Comparison of ENCODE assay signal across 23 cellular contexts in the genomic region with DNA sequence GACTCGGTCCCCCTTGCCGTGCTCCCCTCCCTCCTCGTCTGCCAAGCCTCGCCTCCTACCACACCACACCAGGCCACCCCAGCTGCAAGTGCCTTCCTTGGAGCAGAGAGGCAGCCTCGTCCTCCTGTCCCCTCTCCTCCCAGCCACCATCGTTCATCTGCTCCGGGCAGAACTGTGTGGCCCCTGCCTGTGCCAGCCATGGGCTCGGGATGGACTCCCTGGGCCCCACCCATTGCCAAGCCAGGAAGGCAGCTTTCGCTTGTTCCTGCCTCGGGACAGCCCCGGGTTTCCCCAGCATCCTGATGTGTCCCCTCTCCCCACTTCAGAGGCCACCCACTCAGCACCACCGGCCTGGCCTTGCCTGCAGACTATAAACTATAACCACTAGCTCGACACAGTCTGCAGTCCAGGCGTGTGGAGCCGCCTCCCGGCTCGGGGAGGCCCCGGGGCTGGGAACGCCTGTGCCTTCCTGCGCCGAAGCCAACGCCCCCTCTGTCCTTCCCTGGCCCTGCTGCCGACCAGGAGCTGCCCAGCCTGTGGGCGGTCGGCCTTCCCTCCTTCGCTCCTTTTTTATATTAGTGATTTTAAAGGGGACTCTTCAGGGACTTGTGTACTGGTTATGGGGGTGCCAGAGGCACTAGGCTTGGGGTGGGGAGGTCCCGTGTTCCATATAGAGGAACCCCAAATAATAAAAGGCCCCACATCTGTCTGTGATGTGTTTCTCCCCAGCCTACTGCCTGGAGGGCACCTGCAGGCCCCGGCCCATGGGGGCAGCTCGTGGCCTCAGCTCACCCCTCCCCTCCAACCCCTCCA. TPM values are rescaled to one million over a fixed set of nuclear protein-coding genes. Genes with fewer than 3 reads are reported as not detected.
A peak's percentile ranks its signal among the peaks of the same experiment; 100 is the strongest.
DNase-seq lines count a peak whose midpoint lies in the region; ATAC-seq, FAIRE-seq and TF ChIP-seq lines count a peak whose summit lies in the region.
"Had no signal": no experiment of that assay in that cellular context is flagged by ENCODE, and none has a peak within 500 bp of the region (broad histone marks: within the 10 kb centered on the region; RNA-seq: fewer than 3 reads in every experiment).

No MANE protein-coding gene starts in this region.

- H4K20me1 ChIP-seq in GM23338 (replicated peaks; ENCODE audit: insufficient read depth) (0 out of 2 replicates have a peak, but pooled peaks cover 4% of the 10 kb centered on the region), endothelial cell of umbilical vein (replicated peaks; ENCODE audit: control insufficient read depth, extremely low read depth, insufficient read depth, low read length) (no peaks in the 10 kb centered on the region)

- peak overlapping the region; percentile 98; the same call in 1 of the 2 replicates for H3K27ac Mint-ChIP-seq in GM23338
- H3K27ac Mint-ChIP-seq: activated naive CD8-positive, alpha-beta T cell treated with anti-CD3 and anti-CD28 coated beads for 36 hours had no signal

- no peak for TF ChIP-seq CTCF in GM23338 (conservative IDR thresholded peaks at IDR 0.05; ENCODE audit: low read depth in 2 of 2)
- no peak for TF ChIP-seq CTCF in endothelial cell of umbilical vein (IDR thresholded peaks at IDR 0.05; ENCODE audit: extremely low read depth in 1 of 2, insufficient read depth in 1 of 2, low read depth in 1 of 2, low read length in 2 of 2)
- peak; percentile 9 for TF ChIP-seq CTCF in parathyroid adenoma (IDR thresholded peaks at IDR 0.05)

- no peak for TF ChIP-seq POLR2A in endothelial cell of umbilical vein (IDR thresholded peaks at IDR 0.05; ENCODE audit: low read depth, low read length)

- H3K36me3 Mint-ChIP-seq in GM23338 (ENCODE audit: low read depth) = peaks cover 42% of the 10 kb centered on the region

- peaks cover 22% of the 10 kb centered on the region for H3K27me3 Mint-ChIP-seq in GM23338 (ENCODE audit: insufficient read depth, low read depth, poor library complexity)

- peaks cover 44% of the 10 kb centered on the region for H3K4me1 Mint-ChIP-seq in GM23338

- CTCF ChIA-PET in endothelial cell of umbilical vein (lab: Charles Lee) = interaction anchor here (1.9 to 3.6 kb wide), 2 partner anchors 14 to 118 kb away, joined by 8 to 15 read pairs; no protein-coding TSS in a partner anchor

- H3K9me3 ChIP-seq in endothelial cell of umbilical vein (replicated peaks; ENCODE audit: control insufficient read depth, insufficient read depth, low read length) (no peaks in the 10 kb centered on the region), parathyroid adenoma (ENCODE audit: control insufficient read depth, low read length) (no peaks in the 10 kb centered on the region)
- H3K9me3 ChIP-seq: esophagus muscularis mucosa, suprapubic skin had no signal

- dilution Hi-C loops in endothelial cell of umbilical vein (cut with MboI; ENCODE audit: extremely low pct_ligation_motif_present, low sequenced_read_pairs) = no loop called here

- no peak for DNase-seq in GM23338 (ENCODE audit: low spot score)
- peak; percentile 40 for DNase-seq in NCI-H2227 (lab: John Stamatoyannopoulos, UW; ENCODE audit: unreplicated experiment)
- DNase-seq in endothelial cell of umbilical vein (ENCODE audit: low read depth, low spot score) = no peak
- DNase-seq in midbrain (lab: John Stamatoyannopoulos, UW) = no peak
- DNase-seq in foreskin melanocyte = no peak
- DNase-seq in effector CD4-positive, alpha-beta T cell = no peak
- DNase-seq: activated CD4-positive, alpha-beta T cell treated with anti-CD3 and anti-CD28 coated beads, Interleukin-2, amount 50 U/mL, for 4 hours; activated naive CD8-positive, alpha-beta T cell treated with anti-CD3 and anti-CD28 coated beads for 36 hours; brain microvascular endothelial cell; NCI-H1105; stimulated activated CD4-positive, alpha-beta T cell treated with anti-CD3 and anti-CD28 coated beads, Interleukin-4, amount 100 ng/mL, for 24 hours had no signal

- H3K4me2 ChIP-seq in GM23338 = peak overlapping the region; percentile 70
- no peak overlapping the region for H3K4me2 ChIP-seq in endothelial cell of umbilical vein (ENCODE audit: insufficient read depth, low read length)
- H3K4me2 ChIP-seq in parathyroid adenoma (ENCODE audit: low read length) = no peak overlapping the region
- H3K4me2 ChIP-seq: KMS-11 had no signal

- peak; percentile 2; the same call in 2 of the 3 replicates for ATAC-seq in GM23338

- H3K9me2 ChIP-seq in GM23338 (ENCODE audit: insufficient read depth) = no peaks in the 10 kb centered on the region

- H3K4me3 Mint-ChIP-seq in GM23338 = no peak overlapping the region
- H3K4me3 Mint-ChIP-seq: activated naive CD8-positive, alpha-beta T cell treated with anti-CD3 and anti-CD28 coated beads for 36 hours had no signal

- H3K4me3 ChIP-seq in GM23338 (no peak overlapping the region), endothelial cell of umbilical vein (replicated peaks in 1 of 3; ENCODE audit: insufficient read depth in 1 of 3, low read depth in 1 of 3, low read length in 3 of 3) (no peak overlapping the region), parathyroid adenoma (ENCODE audit: low read depth, low read length) (no peak overlapping the region)
- H3K4me3 ChIP-seq: esophagus muscularis mucosa, suprapubic skin had no signal

- FAIRE-seq in endothelial cell of umbilical vein (lab: Jason Lieb, UNC) = no peak
- FAIRE-seq: D721Med, GM12891, keratinocyte had no signal

- intact Hi-C loops in endothelial cell of umbilical vein (cut with micrococcal nuclease) = no loop called here

- peaks cover 37% of the 10 kb centered on the region for H3K4me1 ChIP-seq in GM23338 (ENCODE audit: insufficient read depth)
- H3K4me1 ChIP-seq in endothelial cell of umbilical vein (ENCODE audit: control insufficient read depth, extremely low read depth, insufficient read depth, low read length) = no peaks in the 10 kb centered on the region
- H3K4me1 ChIP-seq in parathyroid adenoma = peaks cover 5% of the 10 kb centered on the region
- H3K4me1 ChIP-seq: suprapubic skin had no signal

- H2AFZ ChIP-seq in GM23338 (no peak overlapping the region), endothelial cell of umbilical vein (ENCODE audit: low read depth, low read length) (no peak overlapping the region), parathyroid adenoma (peak overlapping the region; percentile 33)

- H3K27me3 ChIP-seq in GM23338 (ENCODE audit: insufficient read depth) = no peaks in the 10 kb centered on the region
- H3K27me3 ChIP-seq in endothelial cell of umbilical vein (ENCODE audit: control insufficient read depth in 2 of 2, insufficient read depth in 2 of 2, low read length in 2 of 2) = no peaks in the 10 kb centered on the region
- H3K27me3 ChIP-seq in parathyroid adenoma (ENCODE audit: control insufficient read depth, insufficient read depth, low read length) = no peaks in the 10 kb centered on the region
- H3K27me3 ChIP-seq: brain microvascular endothelial cell, esophagus muscularis mucosa, suprapubic skin had no signal

- no peaks in the 10 kb centered on the region for H3K79me2 ChIP-seq in GM23338 (replicated peaks; ENCODE audit: insufficient read depth)
- no peaks in the 10 kb centered on the region for H3K79me2 ChIP-seq in endothelial cell of umbilical vein (ENCODE audit: control insufficient read depth, insufficient read depth, low read length)
- no peaks in the 10 kb centered on the region for H3K79me2 ChIP-seq in parathyroid adenoma

- peaks cover 22% of the 10 kb centered on the region for H3F3A ChIP-seq in GM23338 (replicated peaks; ENCODE audit: low read depth)

- no peaks in the 10 kb centered on the region for H3K9me3 Mint-ChIP-seq in GM23338

- POLR2A ChIA-PET in endothelial cell of umbilical vein (lab: Charles Lee) = no interaction called here

- H3K27ac ChIP-seq in GM23338 (ENCODE audit: low read depth) (peak overlapping the region; percentile 91; the same call in 1 of the 2 replicates), endothelial cell of umbilical vein (ENCODE audit: insufficient read depth, low read depth, low read length) (no peak overlapping the region), parathyroid adenoma (peak overlapping the region; percentile 67)
- H3K27ac ChIP-seq: brain microvascular endothelial cell, esophagus muscularis mucosa, KMS-11, suprapubic skin had no signal

- TSS peak; percentile 89 for BruUV-seq in endothelial cell of umbilical vein (replicated peaks; lab: Mats Ljungman, UMichigan)

- H3K36me3 ChIP-seq in GM23338 (ENCODE audit: insufficient read depth) (peaks cover 3% of the 10 kb centered on the region; the same call in 1 of the 2 replicates), endothelial cell of umbilical vein (ENCODE audit: control insufficient read depth in 2 of 2, extremely low read depth in 1 of 2, insufficient read depth in 2 of 2, low read length in 2 of 2) (peaks cover 4 to 36% of the 10 kb centered on the region in 2 experiments), parathyroid adenoma (ENCODE audit: control insufficient read depth, insufficient read depth, low read length) (no peaks in the 10 kb centered on the region)

- no peaks in the 10 kb centered on the region for H3K9me1 ChIP-seq in endothelial cell of umbilical vein (replicated peaks; ENCODE audit: control insufficient read depth, extremely low read depth, insufficient read depth, low read length)

- no peak overlapping the region for H3K9ac ChIP-seq in endothelial cell of umbilical vein (replicated peaks; ENCODE audit: extremely low read depth, insufficient read depth, low read length)
- no peak overlapping the region for H3K9ac ChIP-seq in parathyroid adenoma
- H3K9ac ChIP-seq: KMS-11 had no signal

RNA-seq across cellular contexts. Expression of gene CAPN1, which starts 29.8 kb away (rescaled TPM):
- total RNA-seq in GM23338 (2014; rRNA removed; shearing (Covaris generic)) = 271 and 277 TPM in 2 replicates
- polyA plus RNA-seq in GM23338 (2016; fragmentation: Nextera tagmentation; extraction: Ambion mirVana) = 63.0 and 67.3 TPM in 2 replicates
- total RNA-seq in endothelial cell of umbilical vein = 201 and 217 TPM in 2 replicates
- 218 and 293 TPM in 2 replicates for polyA plus RNA-seq in endothelial cell of umbilical vein
- polyA plus RNA-seq in endothelial cell of umbilical vein (2011; cell fraction: cytosol; rRNA removed) = 104 and 130 TPM in 2 replicates
- 220 and 267 TPM in 2 replicates for polyA plus RNA-seq in endothelial cell of umbilical vein (2011; cell fraction: nucleus; rRNA removed)
- polyA plus RNA-seq in endothelial cell of umbilical vein (2012) = 180 and 197 TPM in 2 replicates
- polyA minus RNA-seq in endothelial cell of umbilical vein = 155 and 183 TPM in 2 replicates
- 76.0 TPM for polyA minus RNA-seq in endothelial cell of umbilical vein (2011; cell fraction: cytosol; rRNA and poly(A)+ RNA removed)
- polyA minus RNA-seq in endothelial cell of umbilical vein (2011; cell fraction: nucleus; rRNA and poly(A)+ RNA removed) = 79.3 and 107 TPM in 2 replicates

RNA-seq across cellular contexts. Expression of gene SPDYC, which starts 41.5 kb away (rescaled TPM):
- total RNA-seq in GM23338 (2014; rRNA removed; shearing (Covaris generic)) = not detected in 2 replicates
- polyA plus RNA-seq in GM23338 (2016; fragmentation: Nextera tagmentation; extraction: Ambion mirVana) = 0.27 and 0.52 TPM in 2 replicates
- total RNA-seq in endothelial cell of umbilical vein = not detected in 2 replicates
- not detected in 2 replicates for polyA plus RNA-seq in endothelial cell of umbilical vein
- not detected in 2 replicates for polyA plus RNA-seq in endothelial cell of umbilical vein (2011; cell fraction: cytosol; rRNA removed)
- not detected in 2 replicates for polyA plus RNA-seq in endothelial cell of umbilical vein (2011; cell fraction: nucleus; rRNA removed)
- not detected in 2 replicates for polyA plus RNA-seq in endothelial cell of umbilical vein (2012)
- polyA minus RNA-seq in endothelial cell of umbilical vein = 0.40 TPM in 1 of 2 replicates, not detected in the other
- not detected for polyA minus RNA-seq in endothelial cell of umbilical vein (2011; cell fraction: cytosol; rRNA and poly(A)+ RNA removed)
- not detected in 2 replicates for polyA minus RNA-seq in endothelial cell of umbilical vein (2011; cell fraction: nucleus; rRNA and poly(A)+ RNA removed)
- total RNA-seq: activated naive CD8-positive, alpha-beta T cell treated with anti-CD3 and anti-CD28 coated beads for 36 hours; dermis microvascular lymphatic vessel endothelial cell; esophagus muscularis mucosa; mucosa of gallbladder; omental fat pad; RPMI7951; skeletal muscle tissue; suprapubic skin had no signal
- polyA plus RNA-seq: keratinocyte had no signal

RNA-seq across cellular contexts. Expression of gene POLA2, which starts 50.3 kb away (rescaled TPM):
- total RNA-seq in GM23338 (2014; rRNA removed; shearing (Covaris generic)) = 25.9 and 30.4 TPM in 2 replicates
- polyA plus RNA-seq in GM23338 (2016; fragmentation: Nextera tagmentation; extraction: Ambion mirVana) (17.4 and 22.5 TPM in 2 replicates), endothelial cell of umbilical vein (30.0 and 36.2 TPM in 2 replicates)
- total RNA-seq in endothelial cell of umbilical vein = 24.0 and 25.4 TPM in 2 replicates
- polyA plus RNA-seq in endothelial cell of umbilical vein (2011; cell fraction: cytosol; rRNA removed) = 25.5 and 28.6 TPM in 2 replicates
- polyA plus RNA-seq in endothelial cell of umbilical vein (2011; cell fraction: nucleus; rRNA removed) = 40.1 and 48.1 TPM in 2 replicates
- 13.7 and 21.1 TPM in 2 replicates for polyA plus RNA-seq in endothelial cell of umbilical vein (2012)
- polyA minus RNA-seq in endothelial cell of umbilical vein = 31.0 and 41.0 TPM in 2 replicates
- polyA minus RNA-seq in endothelial cell of umbilical vein (2011; cell fraction: cytosol; rRNA and poly(A)+ RNA removed) = 51.4 TPM
- 19.8 and 37.0 TPM in 2 replicates for polyA minus RNA-seq in endothelial cell of umbilical vein (2011; cell fraction: nucleus; rRNA and poly(A)+ RNA removed)
